Comparison of ENCODE assay signal across 23 cellular contexts in the genomic region with DNA sequence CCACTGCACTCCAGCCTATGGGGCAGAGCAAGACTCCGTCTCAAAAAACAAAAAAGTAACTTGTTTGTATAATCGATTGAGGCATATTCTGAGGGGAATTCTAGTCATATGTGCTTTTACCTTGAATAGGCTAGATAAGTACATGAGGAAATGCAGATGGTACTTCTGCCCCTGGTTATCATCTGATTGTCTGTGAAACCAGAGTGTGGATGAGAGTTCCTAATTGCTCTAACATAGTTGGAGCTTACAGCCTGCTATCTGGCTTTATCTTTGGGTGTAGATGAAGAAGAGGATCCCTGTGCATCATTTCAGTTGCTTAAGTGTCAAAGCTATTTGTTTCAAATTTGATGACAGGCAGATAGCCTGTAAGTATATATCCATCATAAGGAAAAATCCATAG.
"Had no signal": no experiment of that assay in that cellular context is flagged by ENCODE, and none has a peak within 500 bp of the region (broad histone marks: within the 10 kb centered on the region; RNA-seq: fewer than 3 reads in every experiment).

No MANE protein-coding gene starts in this region.

- H3K9me3 ChIP-seq: esophagus squamous epithelium, gastrocnemius medialis, sigmoid colon, upper lobe of right lung had no signal

- DNase-seq: activated CD4-positive, alpha-beta T cell treated with anti-CD3 and anti-CD28 coated beads for 1 hour; activated CD4-positive, alpha-beta T cell treated with anti-CD3 and anti-CD28 coated beads, Interleukin-2, amount 50 U/mL, for 1 hour; activated CD8-positive, alpha-beta T cell treated with anti-CD3 and anti-CD28 coated beads, Interleukin-2, amount 10 ng/mL, durations not matched to agents 7 days and 5 days; activated gamma-delta T cell treated with Interleukin-2 at 50 U/mL for 16 hours; aorta; brain microvascular endothelial cell; cerebellar nuclear complex; esophagus squamous epithelium; gastrocnemius medialis; hippocampal formation; left ventricle myocardium superior; naive B cell; retina; sigmoid colon; stimulated activated CD4-positive, alpha-beta T cell treated with anti-CD3 and anti-CD28 coated beads, Interleukin-4, amount 100 ng/mL, for 24 hours; stimulated activated naive CD8-positive, alpha-beta T cell treated with anti-CD3 and anti-CD28 coated beads, Interleukin-15, Interleukin-2, amounts not matched to agents 100 U/mL and 50 U/mL, for 24 hours; T-helper 1 cell; upper lobe of right lung had no signal

- ATAC-seq: activated CD8-positive, alpha-beta T cell treated with anti-CD3 and anti-CD28 coated beads, Interleukin-2, amount 10 ng/mL, durations not matched to agents 7 days and 5 days; activated naive CD4-positive, alpha-beta T cell treated with anti-CD3 and anti-CD28 coated beads, Interleukin-2, amount 50 U/mL, for 72 hours; gastrocnemius medialis; left ventricle myocardium superior; stimulated activated naive CD8-positive, alpha-beta T cell treated with anti-CD3 and anti-CD28 coated beads, Interleukin-15, Interleukin-2, amounts not matched to agents 100 U/mL and 50 U/mL, for 24 hours; upper lobe of right lung had no signal

- H3K27ac Mint-ChIP-seq: activated CD8-positive, alpha-beta T cell treated with anti-CD3 and anti-CD28 coated beads, Interleukin-2, amount 10 ng/mL, durations not matched to agents 7 days and 5 days; activated naive CD4-positive, alpha-beta T cell treated with anti-CD3 and anti-CD28 coated beads, Interleukin-2, amount 50 U/mL, for 72 hours; activated T-helper 1 cell treated with anti-CD3 and anti-CD28 coated beads, Interleukin-12 subunit alpha, Interleukin-12 subunit beta, Interleukin-2, Interleukin-4 antibody, amounts not matched to agents 30 ng/mL and 10 ng/mL and 1 ng/mL, durations not matched to agents 14 hours and 24 hours and 36 hours; memory B cell; naive B cell; progenitor cell of endocrine pancreas had no signal

- H3K4me1 Mint-ChIP-seq: memory B cell, naive B cell had no signal

- H3K27ac ChIP-seq: brain microvascular endothelial cell, coronary artery, esophagus squamous epithelium, gastrocnemius medialis, sigmoid colon, upper lobe of right lung had no signal

- H3K4me3 Mint-ChIP-seq: activated CD8-positive, alpha-beta T cell treated with anti-CD3 and anti-CD28 coated beads, Interleukin-2, amount 10 ng/mL, durations not matched to agents 7 days and 5 days; activated T-helper 1 cell treated with anti-CD3 and anti-CD28 coated beads, Interleukin-12 subunit alpha, Interleukin-12 subunit beta, Interleukin-2, Interleukin-4 antibody, amounts not matched to agents 30 ng/mL and 10 ng/mL and 1 ng/mL, durations not matched to agents 14 hours and 24 hours and 36 hours; memory B cell; naive B cell had no signal

- H3K4me1 ChIP-seq: esophagus squamous epithelium, upper lobe of right lung had no signal

- H3K36me3 ChIP-seq: brain microvascular endothelial cell, gastrocnemius medialis, upper lobe of right lung had no signal

- H3K4me3 ChIP-seq: coronary artery, esophagus squamous epithelium, gastrocnemius medialis, sigmoid colon, upper lobe of right lung had no signal

- H3K9me3 Mint-ChIP-seq: activated naive CD4-positive, alpha-beta T cell treated with anti-CD3 and anti-CD28 coated beads, Interleukin-2, amount 50 U/mL, for 72 hours; activated T-helper 1 cell treated with anti-CD3 and anti-CD28 coated beads, Interleukin-12 subunit alpha, Interleukin-12 subunit beta, Interleukin-2, Interleukin-4 antibody, amounts not matched to agents 30 ng/mL and 10 ng/mL and 1 ng/mL, durations not matched to agents 14 hours and 24 hours and 36 hours had no signal

- H3K27me3 ChIP-seq: brain microvascular endothelial cell, esophagus squamous epithelium, gastrocnemius medialis, sigmoid colon, upper lobe of right lung had no signal

- H3K27me3 Mint-ChIP-seq: memory B cell, naive B cell, progenitor cell of endocrine pancreas had no signal
